Comparison of ENCODE assay signal across 9 cellular contexts in genomic region chr14:55245657-55246268, GRCh38. TPM values are rescaled to one million over a fixed set of nuclear protein-coding genes. Genes with fewer than 3 reads are reported as not detected.
DNase-seq lines count a peak whose midpoint lies in the region; ATAC-seq, FAIRE-seq and TF ChIP-seq lines count a peak whose summit lies in the region.
"Had no signal": no experiment of that assay in that cellular context is flagged by ENCODE, and none has a peak within 500 bp of the region (broad histone marks: within the 10 kb centered on the region; RNA-seq: fewer than 3 reads in every experiment).

No MANE protein-coding gene starts in this region.

- peaks cover 20% of the 10 kb centered on the region for H3K27me3 ChIP-seq in DOHH2 (ENCODE audit: control insufficient read depth, low read length)

- H3K79me2 ChIP-seq in DOHH2 (ENCODE audit: control insufficient read depth, low read length), result no peaks in the 10 kb centered on the region

- ATAC-seq in GM19324 (IDR thresholded peaks at IDR 0.05; ENCODE audit: low FRiP score, unreplicated experiment) (no peak), HG02610 (IDR thresholded peaks at IDR 0.05; ENCODE audit: unreplicated experiment) (no peak), sciatic nerve (no peak)

- H3K9me2 ChIP-seq in DOHH2 (replicated peaks; ENCODE audit: control insufficient read depth, low read length), result no peaks in the 10 kb centered on the region

- intact Hi-C loops in sciatic nerve (cut with DNase I), result no loop called here

- peak; percentile 29 for DNase-seq in HCEC 1CT
- peak; percentile 23 to 41 for DNase-seq in activated CD4-positive, alpha-beta T cell treated with anti-CD3 and anti-CD28 coated beads for 4 hours
- DNase-seq in sciatic nerve (ENCODE audit: low spot score), result no peak
- no peak for DNase-seq in activated T-cell treated with anti-CD3 and anti-CD28 coated beads, Interleukin-2, amount 50 U/mL, for 48 hours
- DNase-seq: activated B cell treated with CpG ODN at 0.5 μM for 24 hours had no signal

- peak; percentile 38 for FAIRE-seq in islet of Langerhans (lab: Jason Lieb, UNC)

- no peak overlapping the region for H3K4me2 ChIP-seq in DOHH2 (ENCODE audit: low read length)

- H3K4me1 ChIP-seq in DOHH2 (ENCODE audit: control insufficient read depth, low read length), result peaks cover 3% of the 10 kb centered on the region; the same call in 1 of the 2 replicates

- no peaks in the 10 kb centered on the region for H3K36me3 ChIP-seq in DOHH2 (ENCODE audit: control insufficient read depth, low read length)

- H3F3A ChIP-seq in DOHH2 (ENCODE audit: control insufficient read depth, insufficient read depth), result no peaks in the 10 kb centered on the region

- TF ChIP-seq CTCF in DOHH2 (IDR thresholded peaks at IDR 0.05; ENCODE audit: low read depth, low read length, poor library complexity, severe bottlenecking), result peak; percentile 72

- no peaks in the 10 kb centered on the region for H3K9me3 ChIP-seq in DOHH2 (ENCODE audit: control insufficient read depth, insufficient read depth, low read length)

- no peak overlapping the region for H3K27ac ChIP-seq in DOHH2 (ENCODE audit: low read depth, low read length)

- H4K20me1 ChIP-seq in DOHH2 (ENCODE audit: control insufficient read depth, insufficient read depth, low read depth, low read length), result no peaks in the 10 kb centered on the region

- H3K4me3 ChIP-seq in DOHH2 (ENCODE audit: low read length), result no peak overlapping the region

RNA-seq across cellular contexts. Expression of gene FBXO34, which starts 25.5 kb away (rescaled TPM):
- total RNA-seq in sciatic nerve, result 20.0 TPM

RNA-seq across cellular contexts. Expression of gene DLGAP5, which starts 54.4 kb away (rescaled TPM):
- 0.31 TPM for total RNA-seq in sciatic nerve

Comparison
In these comparisons a context has a peak if more than half of its experiments do, and no peak if none do; other contexts are left out.
1. DNase-seq: peak in HCEC 1CT (single experiment) and activated CD4-positive, alpha-beta T cell treated with anti-CD3 and anti-CD28 coated beads for 4 hours (2 of 2); none in sciatic nerve (single experiment) and activated T-cell treated with anti-CD3 and anti-CD28 coated beads, Interleukin-2, amount 50 U/mL, for 48 hours (0 of 2).